Comparison of ENCODE assay signal across 20 cellular contexts in the genomic region with DNA sequence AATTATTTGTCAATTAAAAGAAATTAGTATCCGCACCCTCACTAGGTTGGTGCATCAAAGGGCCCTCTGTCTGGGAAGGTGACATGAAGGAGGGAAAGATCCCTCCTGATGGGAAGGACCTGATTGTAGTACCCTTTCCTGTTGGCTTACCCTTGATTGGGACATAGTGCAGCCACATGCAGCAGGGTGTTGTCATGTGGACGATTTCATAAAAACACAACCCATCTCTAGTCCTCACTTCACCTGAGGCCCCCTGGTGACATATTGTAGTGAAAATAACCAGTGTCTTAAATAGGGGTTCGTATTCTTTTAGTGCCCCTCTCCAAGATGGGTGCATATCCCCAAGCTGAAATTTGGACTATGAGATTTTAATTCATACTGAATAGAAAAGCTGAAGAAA.
A peak's percentile ranks its signal among the peaks of the same experiment; 100 is the strongest.
DNase-seq lines count a peak whose midpoint lies in the region; ATAC-seq, FAIRE-seq and TF ChIP-seq lines count a peak whose summit lies in the region.
"Had no signal": no experiment of that assay in that cellular context is flagged by ENCODE, and none has a peak within 500 bp of the region (broad histone marks: within the 10 kb centered on the region; RNA-seq: fewer than 3 reads in every experiment).

No MANE protein-coding gene starts in this region.

- no peak overlapping the region for H4K8ac ChIP-seq in IMR-90 (ENCODE audit: low read depth in 2 of 2, low read length in 2 of 2)

- no peak for TF ChIP-seq CTCF in A549 (IDR thresholded peaks at IDR 0.05)
- no peak for TF ChIP-seq CTCF in IMR-90 (conservative IDR thresholded peaks at IDR 0.05; ENCODE audit: low read depth, low read length)
- no peak for TF ChIP-seq CTCF in NB4 (IDR thresholded peaks at IDR 0.05; ENCODE audit: low read depth, low read length)
- no peak for TF ChIP-seq CTCF in right atrium auricular region (IDR thresholded peaks at IDR 0.05)

- no peak overlapping the region for H3K9ac ChIP-seq in IMR-90 (ENCODE audit: low read depth, low read length)
- H3K9ac ChIP-seq: BLaER1 had no signal

- H2BK20ac ChIP-seq in IMR-90 (ENCODE audit: low read depth, low read length) = peak overlapping the region; percentile 65; the same call in 1 of the 2 replicates

- peaks cover 0 to 9% of the 10 kb centered on the region in 2 experiments; a peak in 1 of 4 replicates for H3K79me1 ChIP-seq in IMR-90 (ENCODE audit: low read depth in 1 of 2, low read length in 2 of 2)

- CTCF ChIA-PET in A549 (lab: Yijun Ruan, JAX) (interaction anchor here (0.6 to 0.8 kb wide), 2 partner anchors 11 to 946 kb away, joined by 3 read pairs; no protein-coding TSS in a partner anchor), IMR-90 (lab: Yijun Ruan, JAX) (no interaction called here)

- H4K20me1 ChIP-seq in IMR-90 (ENCODE audit: insufficient read depth, low read length) = no peaks in the 10 kb centered on the region
- H4K20me1 ChIP-seq: BLaER1 had no signal

- BruUV-seq in IMR-90 (replicated peaks; lab: Mats Ljungman, UMichigan) = no TSS peak

- no peak overlapping the region for H4K91ac ChIP-seq in IMR-90 (ENCODE audit: insufficient read depth, low read depth, low read length)

- no peak overlapping the region for H2AK9ac ChIP-seq in IMR-90 (replicated peaks; ENCODE audit: low read depth, low read length, poor library complexity)

- no peak overlapping the region for H2BK120ac ChIP-seq in IMR-90 (ENCODE audit: low read depth, low read length)

- H3K9me3 ChIP-seq in A549 (no peaks in the 10 kb centered on the region), IMR-90 (ENCODE audit: control insufficient read depth, insufficient read depth, low read length) (no peaks in the 10 kb centered on the region), right atrium auricular region (no peaks in the 10 kb centered on the region)
- H3K9me3 ChIP-seq: BLaER1 had no signal

- H3K4me3 ChIP-seq in A549 (no peak overlapping the region), IMR-90 (ENCODE audit: insufficient read depth, low read depth, low read length) (no peak overlapping the region), NB4 (ENCODE audit: low read depth, low read length) (no peak overlapping the region), right atrium auricular region (no peak overlapping the region)
- H3K4me3 ChIP-seq: BLaER1, GM12878, GM23338, K562 had no signal

- no peak overlapping the region for H3K27ac ChIP-seq in A549
- H3K27ac ChIP-seq in IMR-90 (ENCODE audit: insufficient read depth, low read length) = no peak overlapping the region
- no peak overlapping the region for H3K27ac ChIP-seq in right atrium auricular region
- H3K27ac ChIP-seq: BLaER1 had no signal

- H3K14ac ChIP-seq in IMR-90 (replicated peaks; ENCODE audit: low read depth, low read length) = no peak overlapping the region; the same call in 1 of the 2 replicates

- POLR2A ChIA-PET in A549 (lab: Yijun Ruan, JAX) = no interaction called here
- POLR2A ChIA-PET in IMR-90 (lab: Charles Lee; ENCODE audit: unreplicated experiment) = no interaction called here

- peaks cover 14% of the 10 kb centered on the region for H3K4me1 ChIP-seq in A549
- H3K4me1 ChIP-seq in IMR-90 (ENCODE audit: control insufficient read depth, insufficient read depth, low read length) = peaks cover 6% of the 10 kb centered on the region
- H3K4me1 ChIP-seq in right atrium auricular region = no peaks in the 10 kb centered on the region
- H3K4me1 ChIP-seq: BLaER1 had no signal

- dilution Hi-C loops in IMR-90 (cut with HindIII; ENCODE audit: low sequenced_read_pairs, unreplicated experiment) = no loop called here

- 75% methylated on average over 3 of the region's 3 CpGs for whole genome bisulfite sequencing in A549 (ENCODE audit: missing lambda C conversion rate)
- no CpG with 5 or more reads among the region's 3 CpGs for WGBS in IMR-90 (ENCODE audit: extremely low coverage in 2 of 2, insufficient read length in 1 of 2), 2 experiments

- DNase-seq in A549 (ENCODE audit: low read depth in 1 of 2, low spot score in 1 of 2) = no peak
- DNase-seq in AML-193 (lab: John Stamatoyannopoulos, UW) = peak; percentile 15 to 47
- no peak for DNase-seq in IMR-90
- DNase-seq in NB4 (ENCODE audit: low read depth) = peak; percentile 60
- DNase-seq in right atrium auricular region (ENCODE audit: low spot score) = no peak
- no peak for DNase-seq in activated T-cell treated with anti-CD3 and anti-CD28 coated beads, Interleukin-2, amount 50 U/mL, for 1 hour
- DNase-seq: CD4-positive, alpha-beta memory T cell; DMS153; DMS79; HFFc6 had no signal

- 0 out of 2 replicates have a peak overlapping the region, but pooled peaks have one; percentile 52 for H3K4ac ChIP-seq in IMR-90 (ENCODE audit: low read depth, low read length)

- H3K27me3 ChIP-seq in IMR-90 (ENCODE audit: control insufficient read depth, insufficient read depth, low read length) (no peaks in the 10 kb centered on the region), right atrium auricular region (no peaks in the 10 kb centered on the region)
- H3K27me3 ChIP-seq: BLaER1 had no signal

- no peak overlapping the region for H2BK5ac ChIP-seq in IMR-90 (ENCODE audit: low read depth, low read length, poor library complexity, severe bottlenecking)

- peak; percentile 13 for FAIRE-seq in A549 (lab: Jason Lieb, UNC)
- FAIRE-seq: A204.1, GM12878, GM19239, H54, K562 had no signal

- TF ChIP-seq POLR2A in A549 (IDR thresholded peaks at IDR 0.05; ENCODE audit: low read length) (no peak), IMR-90 (IDR thresholded peaks at IDR 0.05; ENCODE audit: low read depth, low read length) (no peak), NB4 (IDR thresholded peaks at IDR 0.05; ENCODE audit: extremely low read depth, insufficient read length) (no peak), GM18505 (IDR thresholded peaks at IDR 0.05; ENCODE audit: borderline replicate concordance, extremely low read depth, insufficient read depth, insufficient read length) (no peak)

- no peak for TF ChIP-seq EP300 in A549 (IDR thresholded peaks at IDR 0.05)

- H3K23ac ChIP-seq in IMR-90 (ENCODE audit: low read depth, low read length) = 0 out of 2 replicates have a peak overlapping the region, but pooled peaks have one; percentile 31

- no peak overlapping the region for H3K56ac ChIP-seq in IMR-90 (ENCODE audit: extremely low read depth, insufficient read depth, low read length)

- peaks cover 6% of the 10 kb centered on the region; the same call in 1 of the 2 replicates for H3K9me1 ChIP-seq in IMR-90 (ENCODE audit: insufficient read depth, low read length)

- H2BK15ac ChIP-seq in IMR-90 (ENCODE audit: low read depth, low read length) = peak overlapping the region; percentile 19; the same call in 1 of the 3 replicates

- H2AFZ ChIP-seq in IMR-90 (replicated peaks; ENCODE audit: low read length, poor library complexity) = no peak overlapping the region
- H2AFZ ChIP-seq: GM23338 had no signal

- intact Hi-C loops in IMR-90 (cut with micrococcal nuclease) = no loop called here

- in situ Hi-C loops in IMR-90 (cut with MboI; ENCODE audit: low sequenced_read_pairs) = loop anchor here (25.0 kb wide), 1 partner anchor 545 kb away; no protein-coding TSS in a partner anchor

- H3K4me2 ChIP-seq in A549 = no peak overlapping the region
- H3K4me2 ChIP-seq in IMR-90 (ENCODE audit: low read depth, low read length) = no peak overlapping the region
- H3K4me2 ChIP-seq: BLaER1, GM23338 had no signal

- no peak overlapping the region for H4K5ac ChIP-seq in IMR-90 (ENCODE audit: low read depth, low read length)

- ATAC-seq in A549 (no peak), IMR-90 (ENCODE audit: low read depth) (no peak), GM18505 (IDR thresholded peaks at IDR 0.05; ENCODE audit: unreplicated experiment) (no peak), GM21717 (IDR thresholded peaks at IDR 0.05; ENCODE audit: unreplicated experiment) (no peak)
- ATAC-seq: GM12878, GM23338, HCT116, K562 had no signal

- peak overlapping the region; percentile 25; the same call in 1 of the 2 replicates for H2AK5ac ChIP-seq in IMR-90 (ENCODE audit: low read depth, low read length)

- TF ChIP-seq RAD21 in A549 (conservative IDR thresholded peaks at IDR 0.05 in 1 of 2, IDR thresholded peaks at IDR 0.05 in 1 of 2) = no peak
- no peak for TF ChIP-seq RAD21 in IMR-90 (IDR thresholded peaks at IDR 0.05; ENCODE audit: low read length)

- H3K36me3 ChIP-seq in IMR-90 (ENCODE audit: control insufficient read depth, insufficient read depth, low read length) (no peaks in the 10 kb centered on the region), right atrium auricular region (no peaks in the 10 kb centered on the region)
- H3K36me3 ChIP-seq: BLaER1 had no signal

- peak overlapping the region; percentile 74; the same call in 1 of the 2 replicates for H3K18ac ChIP-seq in IMR-90 (ENCODE audit: low read depth, low read length)

TF ChIP-seq in A549, 52 proteins besides CTCF, POLR2A, EP300 and RAD21:
- TF ChIP-seq JUNB (IDR thresholded peaks at IDR 0.05) = no peak
- no peak for TF ChIP-seq NFE2L2 (conservative IDR thresholded peaks at IDR 0.05; ENCODE audit: low read length)
- no peak for TF ChIP-seq BHLHE40 (IDR thresholded peaks at IDR 0.05; ENCODE audit: low read depth, low read length)
- no peak for TF ChIP-seq SMC3 (IDR thresholded peaks at IDR 0.05)
- TF ChIP-seq KDM5A (IDR thresholded peaks at IDR 0.05) = no peak
- TF ChIP-seq MAZ (IDR thresholded peaks at IDR 0.05; ENCODE audit: borderline replicate concordance, low read depth, low read length) = no peak

TF ChIP-seq in IMR-90, 13 proteins besides CTCF, POLR2A, EP300 and RAD21:
- TF ChIP-seq FOS (IDR thresholded peaks at IDR 0.05; ENCODE audit: low read depth, low read length) = no peak
- no peak for TF ChIP-seq CHD1 (IDR thresholded peaks at IDR 0.05; ENCODE audit: low read depth, low read length)
- TF ChIP-seq MAZ (IDR thresholded peaks at IDR 0.05; ENCODE audit: borderline replicate concordance, low read depth, low read length) = no peak
- TF ChIP-seq, protein P1, sequence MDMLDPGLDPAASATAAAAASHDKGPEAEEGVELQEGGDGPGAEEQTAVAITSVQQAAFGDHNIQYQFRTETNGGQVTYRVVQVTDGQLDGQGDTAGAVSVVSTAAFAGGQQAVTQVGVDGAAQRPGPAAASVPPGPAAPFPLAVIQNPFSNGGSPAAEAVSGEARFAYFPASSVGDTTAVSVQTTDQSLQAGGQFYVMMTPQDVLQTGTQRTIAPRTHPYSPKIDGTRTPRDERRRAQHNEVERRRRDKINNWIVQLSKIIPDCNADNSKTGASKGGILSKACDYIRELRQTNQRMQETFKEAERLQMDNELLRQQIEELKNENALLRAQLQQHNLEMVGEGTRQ (IDR thresholded peaks at IDR 0.05; ENCODE audit: low read depth, low read length) = no peak
- TF ChIP-seq NFE2L2 (IDR thresholded peaks at IDR 0.05; ENCODE audit: low read depth, low read length) = no peak
- no peak for TF ChIP-seq CEBPB (IDR thresholded peaks at IDR 0.05; ENCODE audit: low read depth, low read length)
- TF ChIP-seq BHLHE40 (IDR thresholded peaks at IDR 0.05; ENCODE audit: low read depth, low read length) = no peak
- TF ChIP-seq SMC3 (IDR thresholded peaks at IDR 0.05; ENCODE audit: low read depth, low read length) = no peak
- no peak for TF ChIP-seq MAFK (IDR thresholded peaks at IDR 0.05; ENCODE audit: low read depth, low read length)

Comparison
In these comparisons a context has a peak if more than half of its experiments do, and no peak if none do; other contexts are left out.
1. DNase-seq: peak in AML-193 (2 of 2) and NB4 (single experiment); none in A549 (0 of 2), IMR-90 (single experiment), right atrium auricular region (single experiment) and activated T-cell treated with anti-CD3 and anti-CD28 coated beads, Interleukin-2, amount 50 U/mL, for 1 hour (single experiment).